Comparison of ENCODE assay signal across 18 cellular contexts in the genomic region with DNA sequence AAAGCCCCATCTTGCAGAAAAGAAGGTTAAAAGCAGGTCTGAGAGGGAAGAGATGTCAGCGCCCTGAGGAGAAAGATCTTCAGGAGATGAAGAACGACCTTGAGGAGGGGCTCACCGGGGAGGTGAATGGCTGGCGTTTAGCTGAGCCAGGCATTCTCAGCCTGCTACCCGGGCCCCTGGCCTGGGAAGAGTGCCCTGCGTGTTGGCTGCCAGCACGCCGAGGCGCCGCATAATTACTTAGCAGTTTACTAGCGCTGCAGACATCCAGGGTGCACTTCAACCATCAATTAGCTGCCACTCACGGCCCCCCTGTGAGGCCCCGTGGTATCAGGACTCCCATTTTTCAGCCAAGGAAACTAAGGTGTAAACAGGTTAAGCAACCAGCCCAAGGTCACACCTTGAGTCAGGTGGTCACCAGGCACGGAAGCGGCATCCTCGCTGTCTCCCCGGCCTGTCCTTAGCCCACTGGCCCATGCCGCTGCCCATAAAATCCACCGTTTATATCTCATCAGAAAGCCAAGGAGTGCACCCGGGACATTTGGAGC.
DNase-seq lines count a peak whose midpoint lies in the region; TF ChIP-seq lines count a peak whose summit lies in the region.
"Had no signal": no experiment of that assay in that cellular context is flagged by ENCODE, and none has a peak within 500 bp of the region (broad histone marks: within the 10 kb centered on the region; RNA-seq: fewer than 3 reads in every experiment).

No MANE protein-coding gene starts in this region.

- H3K4me1 Mint-ChIP-seq in neural progenitor cell (peaks cover 52% of the 10 kb centered on the region), Calu3 (ENCODE audit: low read depth, unreplicated experiment) (no peaks in the 10 kb centered on the region)
- H3K4me1 Mint-ChIP-seq: IgD-negative memory B cell had no signal

- H3K27ac ChIP-seq in neural progenitor cell: no peak overlapping the region
- H3K27ac ChIP-seq: 22Rv1, HL-60, Peyer's patch had no signal

- H3K27ac Mint-ChIP-seq in neural progenitor cell (peak overlapping the region; percentile 63), Calu3 (ENCODE audit: unreplicated experiment) (no peak overlapping the region)
- H3K27ac Mint-ChIP-seq: CD4-positive, alpha-beta T cell had no signal

- no peak overlapping the region for H3K4me3 ChIP-seq in neural progenitor cell
- H3K4me3 ChIP-seq: Peyer's patch had no signal

- H3K79me2 ChIP-seq in neural progenitor cell (ENCODE audit: low read depth): no peaks in the 10 kb centered on the region

- no peak overlapping the region for H2AFZ ChIP-seq in neural progenitor cell (replicated peaks)

- CTCF ChIA-PET in Calu3 (lab: Charles Lee): no interaction called here

- H3K27me3 Mint-ChIP-seq in neural progenitor cell (ENCODE audit: insufficient read depth, low read depth) (peaks cover 11% of the 10 kb centered on the region), Calu3 (ENCODE audit: unreplicated experiment) (no peaks in the 10 kb centered on the region)
- H3K27me3 Mint-ChIP-seq: CD4-positive, alpha-beta T cell; IgD-negative memory B cell had no signal

- DNase-seq in NCI-H1105 treated with DMSO at 0.1 percent for 48 hours (lab: John Stamatoyannopoulos, UW) (peak; percentile 25), NCI-H1105 (lab: John Stamatoyannopoulos, UW) (no peak), NCI-H1092 (lab: John Stamatoyannopoulos, UW) (peak; percentile 79), globus pallidus (ENCODE audit: low spot score) (peak; percentile 40), neural progenitor cell (ENCODE audit: low spot score) (no peak), Kasumi-1 (lab: John Stamatoyannopoulos, UW) (no peak), Calu3 (no peak), germinal center (ENCODE audit: low spot score) (no peak)
- DNase-seq: BE2C; CD4-positive, alpha-beta T cell; DMS79 treated with DMSO at 0.1 percent for 48 hours; NCI-H1694; SHP77 had no signal

- H3K9me3 Mint-ChIP-seq in neural progenitor cell (peaks cover 3% of the 10 kb centered on the region), Calu3 (ENCODE audit: low read depth, unreplicated experiment) (no peaks in the 10 kb centered on the region)
- H3K9me3 Mint-ChIP-seq: CD4-positive, alpha-beta T cell had no signal

- no peaks in the 10 kb centered on the region for H3K9me3 ChIP-seq in neural progenitor cell (ENCODE audit: low read depth)
- H3K9me3 ChIP-seq: BE2C, Peyer's patch, SK-N-SH had no signal

- no peaks in the 10 kb centered on the region for H3F3A ChIP-seq in neural progenitor cell (ENCODE audit: low read depth)

- H4K20me1 ChIP-seq in neural progenitor cell (ENCODE audit: low read depth): no peaks in the 10 kb centered on the region

- H3K4me3 Mint-ChIP-seq in neural progenitor cell: no peak overlapping the region
- no peak overlapping the region for H3K4me3 Mint-ChIP-seq in Calu3 (ENCODE audit: low read depth, unreplicated experiment)
- H3K4me3 Mint-ChIP-seq: CD4-positive, alpha-beta T cell; IgD-negative memory B cell had no signal

- no peak overlapping the region for H3K9ac ChIP-seq in neural progenitor cell
- H3K9ac ChIP-seq: SK-N-SH had no signal

- no peak overlapping the region for H3K4me2 ChIP-seq in neural progenitor cell
- H3K4me2 ChIP-seq: SK-N-SH had no signal

- H3K4me1 ChIP-seq in neural progenitor cell: peaks cover 3% of the 10 kb centered on the region
- H3K4me1 ChIP-seq: BE2C, Peyer's patch had no signal

- H3K27me3 ChIP-seq in neural progenitor cell: no peaks in the 10 kb centered on the region
- H3K27me3 ChIP-seq: BE2C, Peyer's patch had no signal

- H3K36me3 Mint-ChIP-seq in neural progenitor cell: peaks cover 3% of the 10 kb centered on the region
- no peaks in the 10 kb centered on the region for H3K36me3 Mint-ChIP-seq in Calu3 (ENCODE audit: insufficient read depth, unreplicated experiment)
- H3K36me3 Mint-ChIP-seq: IgD-negative memory B cell had no signal

- TF ChIP-seq CTCF in neural progenitor cell (IDR thresholded peaks at IDR 0.05) (no peak), Calu3 (IDR thresholded peaks at IDR 0.05; ENCODE audit: unreplicated experiment) (no peak)

- H3K36me3 ChIP-seq in neural progenitor cell: no peaks in the 10 kb centered on the region
- H3K36me3 ChIP-seq: BE2C, Peyer's patch had no signal

- intact Hi-C loops in Calu3 (cut with micrococcal nuclease; ENCODE audit: unreplicated experiment): no loop called here

- no TSS peak for BruUV-seq in Calu3 (replicated peaks; lab: Mats Ljungman, UMichigan)

Comparison
In these comparisons a context has a peak if more than half of its experiments do, and no peak if none do; other contexts are left out.
1. DNase-seq: peak in NCI-H1105 treated with DMSO at 0.1 percent for 48 hours (single experiment), NCI-H1092 (single experiment) and globus pallidus (single experiment); none in NCI-H1105 (single experiment), neural progenitor cell (single experiment), Kasumi-1 (0 of 2), Calu3 (single experiment) and germinal center (single experiment).